ENCODE assay signal across 1 cellular context in the genomic region with DNA sequence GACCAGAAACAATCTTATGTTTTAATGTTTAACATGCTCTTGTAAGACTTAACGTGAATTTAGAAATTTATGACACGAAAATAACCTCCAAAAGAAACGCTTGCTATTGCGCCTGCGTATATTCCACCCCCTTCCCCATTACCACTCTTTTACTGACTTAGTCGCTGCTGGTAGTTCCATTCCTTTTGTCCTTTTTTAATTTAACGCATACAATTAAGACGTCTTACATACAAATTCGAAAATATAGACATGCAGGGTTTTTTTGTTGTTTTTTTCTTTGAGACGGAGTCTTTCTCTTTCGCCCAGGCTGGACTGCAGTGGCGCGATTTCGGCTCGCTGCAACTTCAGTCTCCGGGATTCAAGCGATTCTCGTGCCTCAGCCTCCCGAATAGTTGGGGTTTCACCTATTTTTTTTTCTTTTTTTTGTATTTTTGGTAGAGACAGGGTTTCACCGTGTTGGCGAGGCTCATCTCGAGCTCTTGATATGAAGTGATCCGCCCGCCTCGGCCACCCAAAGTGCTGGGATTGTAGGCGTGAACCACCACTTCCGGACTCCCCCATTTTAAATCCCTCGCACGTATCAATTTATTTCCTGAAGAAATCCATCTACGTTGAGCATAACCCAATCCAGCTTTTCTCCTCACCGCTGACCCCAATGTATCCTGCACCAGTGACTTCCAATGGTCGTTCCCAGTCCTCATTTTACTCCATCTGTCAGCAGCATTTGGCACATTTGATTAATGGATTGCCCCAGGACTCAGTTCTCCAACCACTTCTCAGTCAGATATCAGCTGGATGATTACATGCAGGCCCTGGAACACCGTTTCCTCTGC.
A peak's percentile ranks its signal among the peaks of the same experiment; 100 is the strongest.
TF ChIP-seq lines count a peak whose summit lies in the region.

No MANE protein-coding gene starts in this region.

TF ChIP-seq in K562, 482 proteins besides CTCF, POLR2A, EP300 and RAD21 (continued from another document and continues in another):
- TF ChIP-seq, protein P1, sequence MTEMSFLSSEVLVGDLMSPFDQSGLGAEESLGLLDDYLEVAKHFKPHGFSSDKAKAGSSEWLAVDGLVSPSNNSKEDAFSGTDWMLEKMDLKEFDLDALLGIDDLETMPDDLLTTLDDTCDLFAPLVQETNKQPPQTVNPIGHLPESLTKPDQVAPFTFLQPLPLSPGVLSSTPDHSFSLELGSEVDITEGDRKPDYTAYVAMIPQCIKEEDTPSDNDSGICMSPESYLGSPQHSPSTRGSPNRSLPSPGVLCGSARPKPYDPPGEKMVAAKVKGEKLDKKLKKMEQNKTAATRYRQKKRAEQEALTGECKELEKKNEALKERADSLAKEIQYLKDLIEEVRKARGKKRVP (CRISPR knock-in tag; IDR thresholded peaks at IDR 0.05): no peak
- no peak for TF ChIP-seq TCF7 (IDR thresholded peaks at IDR 0.05; ENCODE audit: borderline replicate concordance)
- TF ChIP-seq PHB2 (IDR thresholded peaks at IDR 0.05; ENCODE audit: low read depth): no peak
- no peak for TF ChIP-seq MEF2A (IDR thresholded peaks at IDR 0.05; ENCODE audit: control insufficient read depth, low read depth, low read length)
- TF ChIP-seq, protein P2, sequence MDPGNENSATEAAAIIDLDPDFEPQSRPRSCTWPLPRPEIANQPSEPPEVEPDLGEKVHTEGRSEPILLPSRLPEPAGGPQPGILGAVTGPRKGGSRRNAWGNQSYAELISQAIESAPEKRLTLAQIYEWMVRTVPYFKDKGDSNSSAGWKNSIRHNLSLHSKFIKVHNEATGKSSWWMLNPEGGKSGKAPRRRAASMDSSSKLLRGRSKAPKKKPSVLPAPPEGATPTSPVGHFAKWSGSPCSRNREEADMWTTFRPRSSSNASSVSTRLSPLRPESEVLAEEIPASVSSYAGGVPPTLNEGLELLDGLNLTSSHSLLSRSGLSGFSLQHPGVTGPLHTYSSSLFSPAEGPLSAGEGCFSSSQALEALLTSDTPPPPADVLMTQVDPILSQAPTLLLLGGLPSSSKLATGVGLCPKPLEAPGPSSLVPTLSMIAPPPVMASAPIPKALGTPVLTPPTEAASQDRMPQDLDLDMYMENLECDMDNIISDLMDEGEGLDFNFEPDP (CRISPR knock-in tag; IDR thresholded peaks at IDR 0.05): no peak
- no peak for TF ChIP-seq FOS (IDR thresholded peaks at IDR 0.05; ENCODE audit: extremely low read depth, insufficient read length)
- TF ChIP-seq OTX1 (CRISPR knock-in tag; IDR thresholded peaks at IDR 0.05): 0 out of 2 replicates have a peak, but pooled peaks have one; percentile 34
- TF ChIP-seq KAT8 (IDR thresholded peaks at IDR 0.05; ENCODE audit: low read depth): no peak
- no peak; a peak in 1 of 4 replicates for TF ChIP-seq CSDE1 (IDR thresholded peaks at IDR 0.05)
- peak; percentile 39 for TF ChIP-seq TAF1 (IDR thresholded peaks at IDR 0.05; ENCODE audit: control insufficient read depth, extremely low read depth, insufficient read depth, low read length, severe bottlenecking)
- TF ChIP-seq, protein P3, sequence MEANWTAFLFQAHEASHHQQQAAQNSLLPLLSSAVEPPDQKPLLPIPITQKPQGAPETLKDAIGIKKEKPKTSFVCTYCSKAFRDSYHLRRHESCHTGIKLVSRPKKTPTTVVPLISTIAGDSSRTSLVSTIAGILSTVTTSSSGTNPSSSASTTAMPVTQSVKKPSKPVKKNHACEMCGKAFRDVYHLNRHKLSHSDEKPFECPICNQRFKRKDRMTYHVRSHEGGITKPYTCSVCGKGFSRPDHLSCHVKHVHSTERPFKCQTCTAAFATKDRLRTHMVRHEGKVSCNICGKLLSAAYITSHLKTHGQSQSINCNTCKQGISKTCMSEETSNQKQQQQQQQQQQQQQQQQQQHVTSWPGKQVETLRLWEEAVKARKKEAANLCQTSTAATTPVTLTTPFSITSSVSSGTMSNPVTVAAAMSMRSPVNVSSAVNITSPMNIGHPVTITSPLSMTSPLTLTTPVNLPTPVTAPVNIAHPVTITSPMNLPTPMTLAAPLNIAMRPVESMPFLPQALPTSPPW (CRISPR knock-in tag; IDR thresholded peaks at IDR 0.05): no peak
- TF ChIP-seq, protein P4, sequence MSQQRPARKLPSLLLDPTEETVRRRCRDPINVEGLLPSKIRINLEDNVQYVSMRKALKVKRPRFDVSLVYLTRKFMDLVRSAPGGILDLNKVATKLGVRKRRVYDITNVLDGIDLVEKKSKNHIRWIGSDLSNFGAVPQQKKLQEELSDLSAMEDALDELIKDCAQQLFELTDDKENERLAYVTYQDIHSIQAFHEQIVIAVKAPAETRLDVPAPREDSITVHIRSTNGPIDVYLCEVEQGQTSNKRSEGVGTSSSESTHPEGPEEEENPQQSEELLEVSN (IDR thresholded peaks at IDR 0.05; ENCODE audit: borderline replicate concordance in 1 of 2, extremely low read depth in 1 of 2, insufficient read depth in 1 of 2, insufficient read length in 1 of 2, low read depth in 1 of 2, low read length in 1 of 2, poor library complexity in 1 of 2, severe bottlenecking in 1 of 2): peak in 1 of 2 experiments; percentile 11
- TF ChIP-seq HDAC3 (IDR thresholded peaks at IDR 0.05; ENCODE audit: borderline replicate concordance, partially characterized antibody): peak; percentile 19
- TF ChIP-seq, protein P5, sequence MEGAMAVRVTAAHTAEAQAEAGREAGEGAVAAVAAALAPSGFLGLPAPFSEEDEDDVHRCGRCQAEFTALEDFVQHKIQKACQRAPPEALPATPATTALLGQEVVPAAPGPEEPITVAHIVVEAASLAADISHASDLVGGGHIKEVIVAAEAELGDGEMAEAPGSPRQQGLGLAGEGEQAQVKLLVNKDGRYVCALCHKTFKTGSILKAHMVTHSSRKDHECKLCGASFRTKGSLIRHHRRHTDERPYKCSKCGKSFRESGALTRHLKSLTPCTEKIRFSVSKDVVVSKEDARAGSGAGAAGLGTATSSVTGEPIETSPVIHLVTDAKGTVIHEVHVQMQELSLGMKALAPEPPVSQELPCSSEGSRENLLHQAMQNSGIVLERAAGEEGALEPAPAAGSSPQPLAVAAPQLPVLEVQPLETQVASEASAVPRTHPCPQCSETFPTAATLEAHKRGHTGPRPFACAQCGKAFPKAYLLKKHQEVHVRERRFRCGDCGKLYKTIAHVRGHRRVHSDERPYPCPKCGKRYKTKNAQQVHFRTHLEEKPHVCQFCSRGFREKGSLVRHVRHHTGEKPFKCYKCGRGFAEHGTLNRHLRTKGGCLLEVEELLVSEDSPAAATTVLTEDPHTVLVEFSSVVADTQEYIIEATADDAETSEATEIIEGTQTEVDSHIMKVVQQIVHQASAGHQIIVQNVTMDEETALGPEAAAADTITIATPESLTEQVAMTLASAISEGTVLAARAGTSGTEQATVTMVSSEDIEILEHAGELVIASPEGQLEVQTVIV (CRISPR knock-in tag; IDR thresholded peaks at IDR 0.05; ENCODE audit: borderline replicate concordance): no peak
- TF ChIP-seq, protein P6, sequence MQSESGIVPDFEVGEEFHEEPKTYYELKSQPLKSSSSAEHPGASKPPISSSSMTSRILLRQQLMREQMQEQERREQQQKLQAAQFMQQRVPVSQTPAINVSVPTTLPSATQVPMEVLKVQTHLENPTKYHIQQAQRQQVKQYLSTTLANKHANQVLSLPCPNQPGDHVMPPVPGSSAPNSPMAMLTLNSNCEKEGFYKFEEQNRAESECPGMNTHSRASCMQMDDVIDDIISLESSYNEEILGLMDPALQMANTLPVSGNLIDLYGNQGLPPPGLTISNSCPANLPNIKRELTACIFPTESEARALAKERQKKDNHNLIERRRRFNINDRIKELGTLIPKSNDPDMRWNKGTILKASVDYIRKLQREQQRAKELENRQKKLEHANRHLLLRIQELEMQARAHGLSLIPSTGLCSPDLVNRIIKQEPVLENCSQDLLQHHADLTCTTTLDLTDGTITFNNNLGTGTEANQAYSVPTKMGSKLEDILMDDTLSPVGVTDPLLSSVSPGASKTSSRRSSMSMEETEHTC (IDR thresholded peaks at IDR 0.05): no peak
- TF ChIP-seq SMARCE1 (IDR thresholded peaks at IDR 0.05): no peak
- TF ChIP-seq, protein P7, sequence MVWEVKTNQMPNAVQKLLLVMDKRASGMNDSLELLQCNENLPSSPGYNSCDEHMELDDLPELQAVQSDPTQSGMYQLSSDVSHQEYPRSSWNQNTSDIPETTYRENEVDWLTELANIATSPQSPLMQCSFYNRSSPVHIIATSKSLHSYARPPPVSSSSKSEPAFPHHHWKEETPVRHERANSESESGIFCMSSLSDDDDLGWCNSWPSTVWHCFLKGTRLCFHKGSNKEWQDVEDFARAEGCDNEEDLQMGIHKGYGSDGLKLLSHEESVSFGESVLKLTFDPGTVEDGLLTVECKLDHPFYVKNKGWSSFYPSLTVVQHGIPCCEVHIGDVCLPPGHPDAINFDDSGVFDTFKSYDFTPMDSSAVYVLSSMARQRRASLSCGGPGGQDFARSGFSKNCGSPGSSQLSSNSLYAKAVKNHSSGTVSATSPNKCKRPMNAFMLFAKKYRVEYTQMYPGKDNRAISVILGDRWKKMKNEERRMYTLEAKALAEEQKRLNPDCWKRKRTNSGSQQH (CRISPR knock-in tag; IDR thresholded peaks at IDR 0.05): no peak
- peak; percentile 12 for TF ChIP-seq KDM5B (IDR thresholded peaks at IDR 0.05; ENCODE audit: insufficient replicate concordance, low read depth, low read length)
- TF ChIP-seq ZKSCAN3 (CRISPR knock-in tag; IDR thresholded peaks at IDR 0.05): no peak
- TF ChIP-seq ZNF197 (CRISPR knock-in tag; IDR thresholded peaks at IDR 0.05; ENCODE audit: low read depth): 0 out of 2 replicates have a peak, but pooled peaks have one; percentile 37
- no peak for TF ChIP-seq KDM1A (IDR thresholded peaks at IDR 0.05)
- TF ChIP-seq ZFPM2 (CRISPR knock-in tag; IDR thresholded peaks at IDR 0.05): no peak
- TF ChIP-seq CBX3 (IDR thresholded peaks at IDR 0.05; ENCODE audit: borderline replicate concordance in 1 of 2, low read length in 2 of 2): peak in 1 of 2 experiments; percentile 7; a peak in 1 of 3 replicates
- no peak for TF ChIP-seq PTTG1 (tag; IDR thresholded peaks at IDR 0.05; ENCODE audit: low read depth)
- no peak for TF ChIP-seq ZNF551 (CRISPR knock-in tag; IDR thresholded peaks at IDR 0.05)
- TF ChIP-seq, protein P8, sequence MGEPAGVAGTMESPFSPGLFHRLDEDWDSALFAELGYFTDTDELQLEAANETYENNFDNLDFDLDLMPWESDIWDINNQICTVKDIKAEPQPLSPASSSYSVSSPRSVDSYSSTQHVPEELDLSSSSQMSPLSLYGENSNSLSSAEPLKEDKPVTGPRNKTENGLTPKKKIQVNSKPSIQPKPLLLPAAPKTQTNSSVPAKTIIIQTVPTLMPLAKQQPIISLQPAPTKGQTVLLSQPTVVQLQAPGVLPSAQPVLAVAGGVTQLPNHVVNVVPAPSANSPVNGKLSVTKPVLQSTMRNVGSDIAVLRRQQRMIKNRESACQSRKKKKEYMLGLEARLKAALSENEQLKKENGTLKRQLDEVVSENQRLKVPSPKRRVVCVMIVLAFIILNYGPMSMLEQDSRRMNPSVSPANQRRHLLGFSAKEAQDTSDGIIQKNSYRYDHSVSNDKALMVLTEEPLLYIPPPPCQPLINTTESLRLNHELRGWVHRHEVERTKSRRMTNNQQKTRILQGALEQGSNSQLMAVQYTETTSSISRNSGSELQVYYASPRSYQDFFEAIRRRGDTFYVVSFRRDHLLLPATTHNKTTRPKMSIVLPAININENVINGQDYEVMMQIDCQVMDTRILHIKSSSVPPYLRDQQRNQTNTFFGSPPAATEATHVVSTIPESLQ (CRISPR knock-in tag; IDR thresholded peaks at IDR 0.05): no peak
- TF ChIP-seq, protein P9, sequence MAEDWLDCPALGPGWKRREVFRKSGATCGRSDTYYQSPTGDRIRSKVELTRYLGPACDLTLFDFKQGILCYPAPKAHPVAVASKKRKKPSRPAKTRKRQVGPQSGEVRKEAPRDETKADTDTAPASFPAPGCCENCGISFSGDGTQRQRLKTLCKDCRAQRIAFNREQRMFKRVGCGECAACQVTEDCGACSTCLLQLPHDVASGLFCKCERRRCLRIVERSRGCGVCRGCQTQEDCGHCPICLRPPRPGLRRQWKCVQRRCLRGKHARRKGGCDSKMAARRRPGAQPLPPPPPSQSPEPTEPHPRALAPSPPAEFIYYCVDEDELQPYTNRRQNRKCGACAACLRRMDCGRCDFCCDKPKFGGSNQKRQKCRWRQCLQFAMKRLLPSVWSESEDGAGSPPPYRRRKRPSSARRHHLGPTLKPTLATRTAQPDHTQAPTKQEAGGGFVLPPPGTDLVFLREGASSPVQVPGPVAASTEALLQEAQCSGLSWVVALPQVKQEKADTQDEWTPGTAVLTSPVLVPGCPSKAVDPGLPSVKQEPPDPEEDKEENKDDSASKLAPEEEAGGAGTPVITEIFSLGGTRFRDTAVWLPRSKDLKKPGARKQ (CRISPR knock-in tag; IDR thresholded peaks at IDR 0.05): peak; percentile 65; the same call in 1 of the 2 replicates
- TF ChIP-seq, protein P10, sequence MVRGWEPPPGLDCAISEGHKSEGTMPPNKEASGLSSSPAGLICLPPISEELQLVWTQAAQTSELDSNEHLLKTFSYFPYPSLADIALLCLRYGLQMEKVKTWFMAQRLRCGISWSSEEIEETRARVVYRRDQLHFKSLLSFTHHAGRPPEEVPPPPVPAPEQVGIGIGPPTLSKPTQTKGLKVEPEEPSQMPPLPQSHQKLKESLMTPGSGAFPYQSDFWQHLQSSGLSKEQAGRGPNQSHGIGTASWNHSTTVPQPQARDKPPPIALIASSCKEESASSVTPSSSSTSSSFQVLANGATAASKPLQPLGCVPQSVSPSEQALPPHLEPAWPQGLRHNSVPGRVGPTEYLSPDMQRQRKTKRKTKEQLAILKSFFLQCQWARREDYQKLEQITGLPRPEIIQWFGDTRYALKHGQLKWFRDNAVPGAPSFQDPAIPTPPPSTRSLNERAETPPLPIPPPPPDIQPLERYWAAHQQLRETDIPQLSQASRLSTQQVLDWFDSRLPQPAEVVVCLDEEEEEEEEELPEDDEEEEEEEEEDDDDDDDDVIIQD (CRISPR knock-in tag; IDR thresholded peaks at IDR 0.05): no peak
- TF ChIP-seq, protein P11, sequence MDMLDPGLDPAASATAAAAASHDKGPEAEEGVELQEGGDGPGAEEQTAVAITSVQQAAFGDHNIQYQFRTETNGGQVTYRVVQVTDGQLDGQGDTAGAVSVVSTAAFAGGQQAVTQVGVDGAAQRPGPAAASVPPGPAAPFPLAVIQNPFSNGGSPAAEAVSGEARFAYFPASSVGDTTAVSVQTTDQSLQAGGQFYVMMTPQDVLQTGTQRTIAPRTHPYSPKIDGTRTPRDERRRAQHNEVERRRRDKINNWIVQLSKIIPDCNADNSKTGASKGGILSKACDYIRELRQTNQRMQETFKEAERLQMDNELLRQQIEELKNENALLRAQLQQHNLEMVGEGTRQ (CRISPR knock-in tag; IDR thresholded peaks at IDR 0.05): no peak
- TF ChIP-seq, protein P12, sequence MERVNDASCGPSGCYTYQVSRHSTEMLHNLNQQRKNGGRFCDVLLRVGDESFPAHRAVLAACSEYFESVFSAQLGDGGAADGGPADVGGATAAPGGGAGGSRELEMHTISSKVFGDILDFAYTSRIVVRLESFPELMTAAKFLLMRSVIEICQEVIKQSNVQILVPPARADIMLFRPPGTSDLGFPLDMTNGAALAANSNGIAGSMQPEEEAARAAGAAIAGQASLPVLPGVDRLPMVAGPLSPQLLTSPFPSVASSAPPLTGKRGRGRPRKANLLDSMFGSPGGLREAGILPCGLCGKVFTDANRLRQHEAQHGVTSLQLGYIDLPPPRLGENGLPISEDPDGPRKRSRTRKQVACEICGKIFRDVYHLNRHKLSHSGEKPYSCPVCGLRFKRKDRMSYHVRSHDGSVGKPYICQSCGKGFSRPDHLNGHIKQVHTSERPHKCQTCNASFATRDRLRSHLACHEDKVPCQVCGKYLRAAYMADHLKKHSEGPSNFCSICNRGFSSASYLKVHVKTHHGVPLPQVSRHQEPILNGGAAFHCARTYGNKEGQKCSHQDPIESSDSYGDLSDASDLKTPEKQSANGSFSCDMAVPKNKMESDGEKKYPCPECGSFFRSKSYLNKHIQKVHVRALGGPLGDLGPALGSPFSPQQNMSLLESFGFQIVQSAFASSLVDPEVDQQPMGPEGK (CRISPR knock-in tag; IDR thresholded peaks at IDR 0.05; ENCODE audit: borderline replicate concordance): 0 out of 2 replicates have a peak, but pooled peaks have one; percentile 49
- TF ChIP-seq ARNT (IDR thresholded peaks at IDR 0.05): 0 out of 4 replicates have a peak, but pooled peaks of 1 of the 2 experiments have one; percentile 28
- TF ChIP-seq BRD4 (IDR thresholded peaks at IDR 0.05): peak; percentile 35; the same call in 1 of the 2 replicates
